In the genomic region with DNA sequence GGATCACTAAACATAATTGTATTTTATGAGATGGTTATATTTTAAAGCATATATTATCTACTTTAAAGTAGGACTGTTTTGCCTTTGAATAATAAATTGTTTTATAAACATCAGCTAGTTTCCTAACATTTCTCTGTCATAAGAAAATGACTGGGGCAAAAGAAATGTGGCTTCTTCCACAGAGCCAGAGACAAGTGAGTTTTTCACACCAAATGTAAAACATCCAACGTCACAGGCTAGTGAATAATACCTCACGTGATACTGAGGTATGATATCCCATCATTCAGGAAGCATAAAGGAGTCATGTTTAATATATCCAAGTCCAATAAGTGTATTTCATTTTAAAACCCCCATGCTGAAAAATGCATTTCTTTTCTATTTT, we compare ENCODE assay signal across 25 cellular contexts. TPM values are rescaled to one million over a fixed set of nuclear protein-coding genes. Genes with fewer than 3 reads are reported as not detected.
DNase-seq lines count a peak whose midpoint lies in the region; ATAC-seq, FAIRE-seq and TF ChIP-seq lines count a peak whose summit lies in the region.
"Had no signal": no experiment of that assay in that cellular context is flagged by ENCODE, and none has a peak within 500 bp of the region (broad histone marks: within the 10 kb centered on the region; RNA-seq: fewer than 3 reads in every experiment).

No MANE protein-coding gene starts in this region.

- H2AFZ ChIP-seq in astrocyte (ENCODE audit: low read depth, low read length) = no peak overlapping the region
- H2AFZ ChIP-seq: neural progenitor cell had no signal

- H3K27me3 ChIP-seq in astrocyte (ENCODE audit: insufficient read depth, low read length) = peaks cover 4% of the 10 kb centered on the region

- H3K27ac Mint-ChIP-seq in astrocyte (ENCODE audit: unreplicated experiment) = no peak overlapping the region
- H3K27ac Mint-ChIP-seq: activated CD8-positive, alpha-beta T cell treated with anti-CD3 and anti-CD28 coated beads, Interleukin-2, amount 10 ng/mL, durations not matched to agents 7 days and 5 days; neural progenitor cell; progenitor cell of endocrine pancreas; T-cell had no signal

- no peak overlapping the region for H3K4me3 ChIP-seq in astrocyte (ENCODE audit: insufficient read depth, low read depth, low read length)
- H3K4me3 ChIP-seq in fibroblast of pulmonary artery (replicated peaks; ENCODE audit: low read depth, low read length) = no peak overlapping the region
- H3K4me3 ChIP-seq: BLaER1, body of pancreas, lower lobe of right lung, neural progenitor cell had no signal

- no peak for FAIRE-seq in astrocyte (lab: Jason Lieb, UNC)
- FAIRE-seq: A204.1, kidney, TTC549 had no signal

- no peaks in the 10 kb centered on the region for H3K9me3 Mint-ChIP-seq in astrocyte (ENCODE audit: unreplicated experiment)
- H3K9me3 Mint-ChIP-seq: neural progenitor cell, T-cell had no signal

- H3K4me1 Mint-ChIP-seq in astrocyte (ENCODE audit: low read depth, unreplicated experiment) = peaks cover 28% of the 10 kb centered on the region

- H3K4me1 ChIP-seq in astrocyte (ENCODE audit: insufficient read depth, low read length) = peaks cover 32% of the 10 kb centered on the region

- ATAC-seq in HG03139 (IDR thresholded peaks at IDR 0.05; ENCODE audit: unreplicated experiment) (no peak), GM18873 (IDR thresholded peaks at IDR 0.05; ENCODE audit: low FRiP score, unreplicated experiment) (no peak)
- ATAC-seq: activated CD8-positive, alpha-beta T cell treated with anti-CD3 and anti-CD28 coated beads, Interleukin-2, amount 10 ng/mL, durations not matched to agents 7 days and 5 days; body of pancreas; lower lobe of right lung; T-cell had no signal

- no peaks in the 10 kb centered on the region for H3K36me3 Mint-ChIP-seq in astrocyte (ENCODE audit: low read depth, unreplicated experiment)
- H3K36me3 Mint-ChIP-seq: neural progenitor cell, T-cell had no signal

- TF ChIP-seq CTCF in astrocyte (IDR thresholded peaks at IDR 0.05; ENCODE audit: insufficient read depth, low read depth, low read length) (no peak), fibroblast of pulmonary artery (IDR thresholded peaks at IDR 0.05; ENCODE audit: low read length, missing control alignments) (no peak)

- H3K79me2 ChIP-seq in astrocyte (ENCODE audit: insufficient read depth, low read length) = peaks cover 4% of the 10 kb centered on the region

- H3K36me3 ChIP-seq in astrocyte (ENCODE audit: insufficient read depth, low read length) = no peaks in the 10 kb centered on the region
- H3K36me3 ChIP-seq: BLaER1, lower lobe of right lung, neural progenitor cell had no signal

- no peak overlapping the region for H3K4me3 Mint-ChIP-seq in astrocyte (ENCODE audit: unreplicated experiment)
- H3K4me3 Mint-ChIP-seq: activated CD8-positive, alpha-beta T cell treated with anti-CD3 and anti-CD28 coated beads, Interleukin-2, amount 10 ng/mL, durations not matched to agents 7 days and 5 days; neural progenitor cell; T-cell had no signal

- H3K27ac ChIP-seq in astrocyte (ENCODE audit: low read depth, low read length) = peak overlapping the region; percentile 4
- H3K27ac ChIP-seq: BLaER1, body of pancreas, lower lobe of right lung, neural progenitor cell had no signal

- H3K9ac ChIP-seq in astrocyte (ENCODE audit: low read length) = peak overlapping the region; percentile 2
- H3K9ac ChIP-seq: BLaER1, neural progenitor cell had no signal

- DNase-seq in AG08395 (ENCODE audit: low spot score) (peak; percentile 20), H4 (ENCODE audit: low spot score) (peak; percentile 46), astrocyte (ENCODE audit: low read depth) (peak; percentile 81), fibroblast of pulmonary artery (ENCODE audit: low read depth) (peak; percentile 75), midbrain (lab: John Stamatoyannopoulos, UW) (no peak), DMS79 treated with DMSO at 0.1 percent for 48 hours (lab: John Stamatoyannopoulos, UW) (no peak)
- DNase-seq: activated CD8-positive, alpha-beta T cell treated with anti-CD3 and anti-CD28 coated beads, Interleukin-2, amount 10 ng/mL, durations not matched to agents 7 days and 5 days; activated effector memory CD4-positive, alpha-beta T cell treated with Interleukin-2 at 50 U/mL for 16 hours; activated T-cell treated with anti-CD3 and anti-CD28 coated beads for 4 hours; body of pancreas; COR-L47; KBM-7; kidney; lower lobe of right lung; NCI-H1436 treated with DMSO at 0.1 percent for 48 hours; NCI-H510A treated with DMSO at 0.1 percent for 48 hours; SHP77 treated with DMSO at 0.1 percent for 48 hours; T-cell had no signal

- no peak overlapping the region for H3K4me2 ChIP-seq in astrocyte (ENCODE audit: low read length)
- H3K4me2 ChIP-seq: BLaER1, neural progenitor cell had no signal

- no peaks in the 10 kb centered on the region for H4K20me1 ChIP-seq in astrocyte (ENCODE audit: insufficient read depth, low read length)
- H4K20me1 ChIP-seq: BLaER1 had no signal

- H3K27me3 Mint-ChIP-seq in astrocyte (ENCODE audit: low read depth, unreplicated experiment) = peaks cover 4% of the 10 kb centered on the region

- no peaks in the 10 kb centered on the region for H3K9me3 ChIP-seq in astrocyte (ENCODE audit: insufficient read depth, low read depth, low read length)
- H3K9me3 ChIP-seq: BLaER1, body of pancreas, lower lobe of right lung had no signal

RNA-seq across cellular contexts. Expression of gene COLEC12, which starts 5.9 kb away (rescaled TPM):
- total RNA-seq in H4 (2014; rRNA removed; shearing (Covaris generic)) = 41.9 and 49.4 TPM in 2 replicates
- total RNA-seq in astrocyte = 11.6 and 13.2 TPM in 2 replicates
- total RNA-seq: activated CD8-positive, alpha-beta T cell treated with anti-CD3 and anti-CD28 coated beads, Interleukin-2, amount 10 ng/mL, durations not matched to agents 7 days and 5 days had no signal

Comparison
In these comparisons a context has a peak if more than half of its experiments do, and no peak if none do; other contexts are left out.
1. DNase-seq: peak in AG08395 (single experiment), H4 (single experiment), astrocyte (single experiment) and fibroblast of pulmonary artery (single experiment); none in midbrain (single experiment) and DMS79 treated with DMSO at 0.1 percent for 48 hours (single experiment).